17 cellular contexts compared by ENCODE assay signal in the genomic region with DNA sequence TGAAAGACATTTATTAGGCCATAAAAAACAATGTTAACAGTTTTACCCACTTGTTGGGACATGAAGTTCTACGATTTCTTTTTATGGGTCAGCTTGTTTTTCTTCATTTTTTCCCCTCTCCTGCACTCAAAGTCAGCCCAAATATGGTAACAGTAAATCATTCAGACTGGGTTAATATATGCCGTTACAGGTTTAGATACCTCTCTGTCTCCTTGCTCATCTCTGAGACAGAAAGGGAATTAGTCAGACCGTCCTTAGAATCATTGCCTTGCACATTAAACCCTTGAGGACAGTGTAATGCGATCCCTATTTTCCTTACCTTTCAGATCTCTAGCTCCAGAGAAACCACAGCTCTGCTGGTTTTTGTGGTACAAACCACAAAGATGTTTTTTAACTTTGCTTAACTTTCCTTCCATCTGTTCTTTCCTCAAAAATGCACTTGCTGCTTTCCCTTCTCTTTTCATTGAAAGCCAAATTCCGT.
DNase-seq lines count a peak whose midpoint lies in the region; ATAC-seq, FAIRE-seq and TF ChIP-seq lines count a peak whose summit lies in the region.
"Had no signal": no experiment of that assay in that cellular context is flagged by ENCODE, and none has a peak within 500 bp of the region (broad histone marks: within the 10 kb centered on the region; RNA-seq: fewer than 3 reads in every experiment).

No MANE protein-coding gene starts in this region.

- ATAC-seq in IMR-90 (ENCODE audit: low read depth) (no peak), GM18868 (IDR thresholded peaks at IDR 0.05; ENCODE audit: unreplicated experiment) (no peak)
- ATAC-seq: Right ventricle myocardium inferior, sciatic nerve had no signal

- H2AFZ ChIP-seq in IMR-90 (replicated peaks; ENCODE audit: low read length, poor library complexity) (no peak overlapping the region), keratinocyte (ENCODE audit: control insufficient read depth, low read length) (no peak overlapping the region)
- H2AFZ ChIP-seq: GM23248, neural progenitor cell had no signal

- H3K18ac ChIP-seq in IMR-90 (ENCODE audit: low read depth, low read length) = no peak overlapping the region

- in situ Hi-C loops in IMR-90 (cut with MboI; ENCODE audit: low sequenced_read_pairs) (no loop called here), astrocyte of the cerebellum (cut with HindIII; ENCODE audit: low sequenced_read_pairs) (no loop called here)

- H3K14ac ChIP-seq in IMR-90 (replicated peaks; ENCODE audit: low read depth, low read length) = no peak overlapping the region

- no peak overlapping the region for H2BK20ac ChIP-seq in IMR-90 (ENCODE audit: low read depth, low read length)

- dilution Hi-C loops in IMR-90 (cut with HindIII; ENCODE audit: low sequenced_read_pairs, unreplicated experiment) (no loop called here), keratinocyte (cut with MboI; ENCODE audit: extremely low pct_ligation_motif_present, low sequenced_read_pairs) (no loop called here)

- TF ChIP-seq RAD21 in IMR-90 (IDR thresholded peaks at IDR 0.05; ENCODE audit: low read length) = no peak

- H3K23ac ChIP-seq in IMR-90 (ENCODE audit: low read depth, low read length) = no peak overlapping the region

- H3K27me3 ChIP-seq in IMR-90 (ENCODE audit: control insufficient read depth, insufficient read depth, low read length) (peaks cover 22% of the 10 kb centered on the region), keratinocyte (ENCODE audit: control insufficient read depth, extremely low read depth, insufficient read depth, low read length) (no peaks in the 10 kb centered on the region)
- H3K27me3 ChIP-seq: neural progenitor cell had no signal

- H3K4me1 ChIP-seq in IMR-90 (ENCODE audit: control insufficient read depth, insufficient read depth, low read length) (no peaks in the 10 kb centered on the region), keratinocyte (ENCODE audit: control insufficient read depth, extremely low read depth, insufficient read depth, low read length) (peaks cover 8% of the 10 kb centered on the region)
- H3K4me1 ChIP-seq: neural progenitor cell had no signal

- no peak overlapping the region for H3K4ac ChIP-seq in IMR-90 (ENCODE audit: low read depth, low read length)

- no peak for TF ChIP-seq CTCF in IMR-90 (conservative IDR thresholded peaks at IDR 0.05; ENCODE audit: low read depth, low read length)
- TF ChIP-seq CTCF in astrocyte of the cerebellum (IDR thresholded peaks at IDR 0.05; ENCODE audit: low read depth, low read length, missing control alignments) = no peak
- TF ChIP-seq CTCF in keratinocyte (optimal IDR thresholded peaks at IDR 0.05 in 1 of 3, IDR thresholded peaks at IDR 0.05 in 1 of 3, conservative IDR thresholded peaks at IDR 0.05 in 1 of 3; ENCODE audit: extremely low read depth in 1 of 3, insufficient read depth in 2 of 3, low read length in 3 of 3) = no peak

- H4K5ac ChIP-seq in IMR-90 (ENCODE audit: low read depth, low read length) = no peak overlapping the region

- H3K4me3 ChIP-seq in IMR-90 (ENCODE audit: insufficient read depth, low read depth, low read length) (no peak overlapping the region), astrocyte of the cerebellum (ENCODE audit: low read depth, low read length) (no peak overlapping the region), keratinocyte (ENCODE audit: control insufficient read depth in 2 of 3, extremely low read depth in 1 of 3, insufficient read depth in 2 of 3, low read depth in 1 of 3, low read length in 3 of 3) (no peak overlapping the region)
- H3K4me3 ChIP-seq: GM23248, neural progenitor cell had no signal

- no peak overlapping the region for H4K8ac ChIP-seq in IMR-90 (ENCODE audit: low read depth in 2 of 2, low read length in 2 of 2)

- BruUV-seq in IMR-90 (replicated peaks; lab: Mats Ljungman, UMichigan) = no TSS peak

- H3K27ac ChIP-seq in IMR-90 (ENCODE audit: insufficient read depth, low read length) (no peak overlapping the region), keratinocyte (ENCODE audit: control insufficient read depth, insufficient read depth, low read length) (no peak overlapping the region)
- H3K27ac ChIP-seq: GM23248, neural progenitor cell had no signal

- H4K91ac ChIP-seq in IMR-90 (ENCODE audit: insufficient read depth, low read depth, low read length) = no peak overlapping the region

- H4K20me1 ChIP-seq in IMR-90 (ENCODE audit: insufficient read depth, low read length) (no peaks in the 10 kb centered on the region), keratinocyte (ENCODE audit: control insufficient read depth, extremely low read depth, insufficient read depth, low read length) (no peaks in the 10 kb centered on the region)

- no peak overlapping the region for H2BK5ac ChIP-seq in IMR-90 (ENCODE audit: low read depth, low read length, poor library complexity, severe bottlenecking)

- no peak for TF ChIP-seq POLR2A in IMR-90 (IDR thresholded peaks at IDR 0.05; ENCODE audit: low read depth, low read length)
- TF ChIP-seq POLR2A in GM12892 (IDR thresholded peaks at IDR 0.05; ENCODE audit: low read depth, low read length) = no peak

- intact Hi-C loops in IMR-90 (cut with micrococcal nuclease) = no loop called here

- no peaks in the 10 kb centered on the region for H3K79me1 ChIP-seq in IMR-90 (ENCODE audit: low read depth in 1 of 2, low read length in 2 of 2)

- H2AK9ac ChIP-seq in IMR-90 (replicated peaks; ENCODE audit: low read depth, low read length, poor library complexity) = no peak overlapping the region

- no CpG with 5 or more reads among the region's 5 CpGs for WGBS in IMR-90 (ENCODE audit: extremely low coverage in 2 of 2, insufficient read length in 1 of 2), 2 experiments

- FAIRE-seq in keratinocyte (lab: Jason Lieb, UNC) = no peak
- no peak for FAIRE-seq in urothelium cell line (lab: Jason Lieb, UNC)
- no peak for FAIRE-seq in GM12892 (lab: Jason Lieb, UNC)

- H3K9me3 ChIP-seq in IMR-90 (ENCODE audit: control insufficient read depth, insufficient read depth, low read length) = peaks cover 2% of the 10 kb centered on the region; the same call in 1 of the 2 replicates
- H3K9me3 ChIP-seq in keratinocyte (ENCODE audit: control insufficient read depth, low read depth, low read length) = no peaks in the 10 kb centered on the region

- H2AK5ac ChIP-seq in IMR-90 (ENCODE audit: low read depth, low read length) = no peak overlapping the region

- H3K9me1 ChIP-seq in IMR-90 (ENCODE audit: insufficient read depth, low read length) = no peaks in the 10 kb centered on the region
- H3K9me1 ChIP-seq in keratinocyte (ENCODE audit: control insufficient read depth, extremely low read depth, insufficient read depth, low read length) = no peaks in the 10 kb centered on the region

- DNase-seq in IMR-90 (peak; percentile 65), astrocyte of the cerebellum (ENCODE audit: low read depth) (peak; percentile 72), keratinocyte (ENCODE audit: low read depth, low spot score) (no peak), urothelium cell line (ENCODE audit: low spot score) (peak; percentile 21), GM12892 (ENCODE audit: insufficient read length) (no peak)
- DNase-seq in activated CD4-positive, alpha-beta T cell treated with anti-CD3 and anti-CD28 coated beads for 1 hour = no peak
- DNase-seq: activated CD8-positive, alpha-beta memory T cell treated with anti-CD3 and anti-CD28 coated beads, Interleukin-2, amount 50 U/mL, for 4 hours; activated naive CD4-positive, alpha-beta T cell; GM23248; NCI-H2171 treated with DMSO at 0.1 percent for 48 hours; stimulated activated CD4-positive, alpha-beta T cell treated with anti-CD3 and anti-CD28 coated beads, Interleukin-4, amount 100 ng/mL, for 1 hour; stimulated activated CD8-positive, alpha-beta memory T cell treated with anti-CD3 and anti-CD28 coated beads, Interleukin-4, amount 100 ng/mL, for 48 hours; T-helper 2 cell had no signal

- H3K4me2 ChIP-seq in IMR-90 (ENCODE audit: low read depth, low read length) (no peak overlapping the region), keratinocyte (ENCODE audit: control insufficient read depth, extremely low read depth, insufficient read depth, low read depth, low read length) (peak overlapping the region; percentile 35)
- H3K4me2 ChIP-seq: neural progenitor cell had no signal

- H2BK120ac ChIP-seq in IMR-90 (ENCODE audit: low read depth, low read length) = no peak overlapping the region

- H3K36me3 ChIP-seq in IMR-90 (ENCODE audit: control insufficient read depth, insufficient read depth, low read length) (no peaks in the 10 kb centered on the region), keratinocyte (ENCODE audit: control insufficient read depth in 2 of 2, extremely low read depth in 1 of 2, insufficient read depth in 2 of 2, low read length in 2 of 2) (no peaks in the 10 kb centered on the region)
- H3K36me3 ChIP-seq: neural progenitor cell had no signal

- CTCF ChIA-PET in IMR-90 (lab: Yijun Ruan, JAX) = interaction anchor here (1.4 kb wide), 1 partner anchor 15 kb away, joined by 3 read pairs; no protein-coding TSS in a partner anchor

- H3K9ac ChIP-seq in IMR-90 (ENCODE audit: low read depth, low read length) = no peak overlapping the region
- H3K9ac ChIP-seq in keratinocyte (ENCODE audit: control insufficient read depth, extremely low read depth, insufficient read depth, low read length) = no peak overlapping the region
- H3K9ac ChIP-seq: GM23248, neural progenitor cell had no signal

- POLR2A ChIA-PET in IMR-90 (lab: Charles Lee; ENCODE audit: unreplicated experiment) = interaction anchor here (0.7 kb wide), 1 partner anchor 60 kb away, joined by 3 read pairs; no protein-coding TSS in a partner anchor

- H3K79me2 ChIP-seq in keratinocyte (ENCODE audit: control insufficient read depth, insufficient read depth, low read length) = no peaks in the 10 kb centered on the region

- H2BK15ac ChIP-seq in IMR-90 (ENCODE audit: low read depth, low read length) = no peak overlapping the region

- H3K56ac ChIP-seq in IMR-90 (ENCODE audit: extremely low read depth, insufficient read depth, low read length) = no peak overlapping the region

TF ChIP-seq in IMR-90, 13 proteins besides CTCF, POLR2A, EP300 and RAD21 (continues in another document):
- TF ChIP-seq SMC3 (IDR thresholded peaks at IDR 0.05; ENCODE audit: low read depth, low read length) (no peak), MAZ (IDR thresholded peaks at IDR 0.05; ENCODE audit: borderline replicate concordance, low read depth, low read length) (no peak), MXI1 (IDR thresholded peaks at IDR 0.05; ENCODE audit: borderline replicate concordance, low read depth, low read length) (no peak), RCOR1 (IDR thresholded peaks at IDR 0.05; ENCODE audit: insufficient replicate concordance, low read length) (no peak), FOS (IDR thresholded peaks at IDR 0.05; ENCODE audit: low read depth, low read length) (no peak), MAFK (IDR thresholded peaks at IDR 0.05; ENCODE audit: low read depth, low read length) (no peak), CEBPB (IDR thresholded peaks at IDR 0.05; ENCODE audit: low read depth, low read length) (no peak), BHLHE40 (IDR thresholded peaks at IDR 0.05; ENCODE audit: low read depth, low read length) (no peak), NFE2L2 (IDR thresholded peaks at IDR 0.05; ENCODE audit: low read depth, low read length) (no peak)

Comparison
In these comparisons a context has a peak if more than half of its experiments do, and no peak if none do; other contexts are left out.
1. DNase-seq: peak in IMR-90 (single experiment), astrocyte of the cerebellum (single experiment) and urothelium cell line (single experiment); none in keratinocyte (single experiment), activated CD4-positive, alpha-beta T cell treated with anti-CD3 and anti-CD28 coated beads for 1 hour (single experiment) and GM12892 (single experiment).